In the genomic region with DNA sequence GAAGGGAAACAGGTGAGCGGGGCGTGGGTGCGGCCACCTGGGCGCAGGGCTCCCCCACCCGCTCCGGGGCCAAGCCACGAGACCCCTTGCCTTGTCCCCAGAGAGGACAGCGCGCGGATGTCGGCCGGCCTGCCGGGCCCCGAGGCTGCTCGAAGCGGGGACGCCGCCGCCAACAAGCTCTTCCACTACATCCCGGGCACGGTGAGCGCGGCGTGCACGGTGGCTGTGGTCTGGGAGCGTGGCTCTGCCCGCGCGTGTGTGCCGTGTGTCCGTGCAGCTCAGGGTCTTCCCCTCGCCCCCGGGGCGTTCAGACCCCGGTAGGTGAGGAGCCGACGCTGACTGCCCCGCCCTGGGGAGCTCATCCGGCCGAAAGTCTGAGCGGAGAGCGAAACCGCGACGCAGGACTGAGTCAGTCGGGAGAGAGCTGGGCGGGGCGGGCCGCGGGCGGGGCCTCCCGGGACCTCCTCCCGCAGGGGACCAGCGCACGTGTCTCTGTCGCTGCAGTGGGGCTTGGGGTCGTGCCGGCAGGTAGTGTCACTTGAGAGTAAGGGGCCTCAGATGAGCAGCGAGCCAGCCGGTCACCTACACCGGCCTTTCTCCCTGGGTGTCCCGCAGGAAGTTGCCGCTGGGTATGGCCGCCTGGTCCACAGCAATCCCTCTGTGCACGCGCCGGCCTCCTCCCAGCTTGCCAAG, we compare ENCODE assay signal across 8 cellular contexts. TPM values are rescaled to one million over a fixed set of nuclear protein-coding genes. Genes with fewer than 3 reads are reported as not detected.
DNase-seq lines count a peak whose midpoint lies in the region; ATAC-seq, FAIRE-seq and TF ChIP-seq lines count a peak whose summit lies in the region.

No MANE protein-coding gene starts in this region.

- H3K4me3 ChIP-seq in bronchial epithelial cell (ENCODE audit: low read depth, low read length) = peak overlapping the region; percentile 99

- peaks cover 13% of the 10 kb centered on the region for H3K36me3 ChIP-seq in bronchial epithelial cell (ENCODE audit: control insufficient read depth, insufficient read depth, low read length)

- peaks cover 40% of the 10 kb centered on the region for H3K27me3 Mint-ChIP-seq in WTC11 (ENCODE audit: low read depth)

- H3K4me3 Mint-ChIP-seq in WTC11 = peak overlapping the region; percentile 62

- H3K36me3 Mint-ChIP-seq in WTC11 = 0 out of 2 replicates have a peak, but pooled peaks cover 2% of the 10 kb centered on the region

- no peaks in the 10 kb centered on the region; the same call in 1 of the 2 replicates for H3K9me3 Mint-ChIP-seq in WTC11

- no peak overlapping the region for H3K27ac Mint-ChIP-seq in WTC11

- DNase-seq in AG08396 (ENCODE audit: low spot score) = peak; percentile 94
- DNase-seq in GM19239 (ENCODE audit: insufficient read length, low spot score) = peak; percentile 98
- peak; percentile 71 for DNase-seq in HT1080 (ENCODE audit: low read depth)
- peak; percentile 69 for DNase-seq in WTC11 (ENCODE audit: low spot score)
- DNase-seq in bronchial epithelial cell (ENCODE audit: low read depth) = peak; percentile 70
- DNase-seq in left kidney (ENCODE audit: low read depth, low spot score) = peak; percentile 57
- DNase-seq in stimulated activated CD4-positive, alpha-beta T cell treated with anti-CD3 and anti-CD28 coated beads, Interleukin-4, amount 100 ng/mL, for 1 hour = peak; percentile 91

- FAIRE-seq in GM19239 (lab: Jason Lieb, UNC) (peak; percentile 91), bronchial epithelial cell (lab: Jason Lieb, UNC) (no peak)

- no peaks in the 10 kb centered on the region for H3K4me1 Mint-ChIP-seq in WTC11

- no peak for TF ChIP-seq CTCF in WTC11 (IDR thresholded peaks at IDR 0.05)
- TF ChIP-seq CTCF in bronchial epithelial cell (IDR thresholded peaks at IDR 0.05; ENCODE audit: insufficient read depth, low read length, severe bottlenecking) = no peak

- CTCF ChIA-PET in WTC11 (lab: Charles Lee) = interaction anchor here (0.8 to 2.3 kb wide), 14 partner anchors 9 to 325 kb away, joined by 3 to 21 read pairs (median 5); a partner anchor contains a TSS

- no peaks in the 10 kb centered on the region for H3K27me3 ChIP-seq in bronchial epithelial cell (ENCODE audit: control insufficient read depth, insufficient read depth, low read length)

- ATAC-seq in WTC11 = peak; percentile 46
- no peak for ATAC-seq in HG03565 (IDR thresholded peaks at IDR 0.05; ENCODE audit: unreplicated experiment)

- POLR2A ChIA-PET in WTC11 (lab: Charles Lee) = interaction anchor here (0.7 to 1.2 kb wide), 2 partner anchors 73 to 95 kb away, joined by 3 to 4 read pairs; no protein-coding TSS in a partner anchor

TF ChIP-seq in WTC11, 78 proteins besides CTCF, POLR2A, EP300 and RAD21 (continues in another document):
- TF ChIP-seq ZNF232 (CRISPR knock-in tag; IDR thresholded peaks at IDR 0.05) (no peak), PRRX2 (CRISPR knock-in tag; IDR thresholded peaks at IDR 0.05) (no peak), FOXJ3 (CRISPR knock-in tag; IDR thresholded peaks at IDR 0.05; ENCODE audit: borderline replicate concordance) (no peak), ETV6 (CRISPR knock-in tag; IDR thresholded peaks at IDR 0.05) (0 out of 2 replicates have a peak, but pooled peaks have one; percentile 55), FOXK1 (CRISPR knock-in tag; IDR thresholded peaks at IDR 0.05) (peak; percentile 58; the same call in 1 of the 2 replicates), FOXP1 (CRISPR knock-in tag; IDR thresholded peaks at IDR 0.05; ENCODE audit: borderline replicate concordance) (0 out of 2 replicates have a peak, but pooled peaks have one; percentile 13), ESRRA (CRISPR knock-in tag; IDR thresholded peaks at IDR 0.05; ENCODE audit: borderline replicate concordance) (no peak), GABPB1 (CRISPR knock-in tag; IDR thresholded peaks at IDR 0.05) (peak; percentile 55)
- TF ChIP-seq, protein P1, sequence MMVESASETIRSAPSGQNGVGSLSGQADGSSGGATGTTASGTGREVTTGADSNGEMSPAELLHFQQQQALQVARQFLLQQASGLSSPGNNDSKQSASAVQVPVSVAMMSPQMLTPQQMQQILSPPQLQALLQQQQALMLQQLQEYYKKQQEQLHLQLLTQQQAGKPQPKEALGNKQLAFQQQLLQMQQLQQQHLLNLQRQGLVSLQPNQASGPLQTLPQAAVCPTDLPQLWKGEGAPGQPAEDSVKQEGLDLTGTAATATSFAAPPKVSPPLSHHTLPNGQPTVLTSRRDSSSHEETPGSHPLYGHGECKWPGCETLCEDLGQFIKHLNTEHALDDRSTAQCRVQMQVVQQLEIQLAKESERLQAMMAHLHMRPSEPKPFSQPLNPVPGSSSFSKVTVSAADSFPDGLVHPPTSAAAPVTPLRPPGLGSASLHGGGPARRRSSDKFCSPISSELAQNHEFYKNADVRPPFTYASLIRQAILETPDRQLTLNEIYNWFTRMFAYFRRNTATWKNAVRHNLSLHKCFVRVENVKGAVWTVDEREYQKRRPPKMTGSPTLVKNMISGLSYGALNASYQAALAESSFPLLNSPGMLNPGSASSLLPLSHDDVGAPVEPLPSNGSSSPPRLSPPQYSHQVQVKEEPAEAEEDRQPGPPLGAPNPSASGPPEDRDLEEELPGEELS (CRISPR knock-in tag; IDR thresholded peaks at IDR 0.05) = 0 out of 2 replicates have a peak, but pooled peaks have one; percentile 23
- TF ChIP-seq, protein P2, sequence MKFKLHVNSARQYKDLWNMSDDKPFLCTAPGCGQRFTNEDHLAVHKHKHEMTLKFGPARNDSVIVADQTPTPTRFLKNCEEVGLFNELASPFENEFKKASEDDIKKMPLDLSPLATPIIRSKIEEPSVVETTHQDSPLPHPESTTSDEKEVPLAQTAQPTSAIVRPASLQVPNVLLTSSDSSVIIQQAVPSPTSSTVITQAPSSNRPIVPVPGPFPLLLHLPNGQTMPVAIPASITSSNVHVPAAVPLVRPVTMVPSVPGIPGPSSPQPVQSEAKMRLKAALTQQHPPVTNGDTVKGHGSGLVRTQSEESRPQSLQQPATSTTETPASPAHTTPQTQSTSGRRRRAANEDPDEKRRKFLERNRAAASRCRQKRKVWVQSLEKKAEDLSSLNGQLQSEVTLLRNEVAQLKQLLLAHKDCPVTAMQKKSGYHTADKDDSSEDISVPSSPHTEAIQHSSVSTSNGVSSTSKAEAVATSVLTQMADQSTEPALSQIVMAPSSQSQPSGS (CRISPR knock-in tag; IDR thresholded peaks at IDR 0.05; ENCODE audit: borderline replicate concordance, low read depth) = no peak
- TF ChIP-seq, protein P3, sequence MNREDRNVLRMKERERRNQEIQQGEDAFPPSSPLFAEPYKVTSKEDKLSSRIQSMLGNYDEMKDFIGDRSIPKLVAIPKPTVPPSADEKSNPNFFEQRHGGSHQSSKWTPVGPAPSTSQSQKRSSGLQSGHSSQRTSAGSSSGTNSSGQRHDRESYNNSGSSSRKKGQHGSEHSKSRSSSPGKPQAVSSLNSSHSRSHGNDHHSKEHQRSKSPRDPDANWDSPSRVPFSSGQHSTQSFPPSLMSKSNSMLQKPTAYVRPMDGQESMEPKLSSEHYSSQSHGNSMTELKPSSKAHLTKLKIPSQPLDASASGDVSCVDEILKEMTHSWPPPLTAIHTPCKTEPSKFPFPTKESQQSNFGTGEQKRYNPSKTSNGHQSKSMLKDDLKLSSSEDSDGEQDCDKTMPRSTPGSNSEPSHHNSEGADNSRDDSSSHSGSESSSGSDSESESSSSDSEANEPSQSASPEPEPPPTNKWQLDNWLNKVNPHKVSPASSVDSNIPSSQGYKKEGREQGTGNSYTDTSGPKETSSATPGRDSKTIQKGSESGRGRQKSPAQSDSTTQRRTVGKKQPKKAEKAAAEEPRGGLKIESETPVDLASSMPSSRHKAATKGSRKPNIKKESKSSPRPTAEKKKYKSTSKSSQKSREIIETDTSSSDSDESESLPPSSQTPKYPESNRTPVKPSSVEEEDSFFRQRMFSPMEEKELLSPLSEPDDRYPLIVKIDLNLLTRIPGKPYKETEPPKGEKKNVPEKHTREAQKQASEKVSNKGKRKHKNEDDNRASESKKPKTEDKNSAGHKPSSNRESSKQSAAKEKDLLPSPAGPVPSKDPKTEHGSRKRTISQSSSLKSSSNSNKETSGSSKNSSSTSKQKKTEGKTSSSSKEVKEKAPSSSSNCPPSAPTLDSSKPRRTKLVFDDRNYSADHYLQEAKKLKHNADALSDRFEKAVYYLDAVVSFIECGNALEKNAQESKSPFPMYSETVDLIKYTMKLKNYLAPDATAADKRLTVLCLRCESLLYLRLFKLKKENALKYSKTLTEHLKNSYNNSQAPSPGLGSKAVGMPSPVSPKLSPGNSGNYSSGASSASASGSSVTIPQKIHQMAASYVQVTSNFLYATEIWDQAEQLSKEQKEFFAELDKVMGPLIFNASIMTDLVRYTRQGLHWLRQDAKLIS (CRISPR knock-in tag; IDR thresholded peaks at IDR 0.05; ENCODE audit: borderline replicate concordance) = no peak

RNA-seq across cellular contexts. Expression of a gene that starts 0.5 kb away (rescaled TPM):
- total RNA-seq in HT1080 (2014; rRNA removed; shearing (Covaris generic)) = 2.5 and 3.3 TPM in 2 replicates
- 5.1 and 5.9 TPM in 2 replicates for polyA plus RNA-seq in HT1080 (2015; cell fraction: cytosol; rRNA removed)
- 23.1 and 26.8 TPM in 2 replicates for polyA plus RNA-seq in HT1080 (2015; cell fraction: nucleus; rRNA removed)
- total RNA-seq in WTC11 (2021) (2.9 to 3.4 TPM (median 3.0 TPM) in 3 replicates), bronchial epithelial cell (1.6 and 5.4 TPM in 2 replicates)

RNA-seq across cellular contexts. Expression of a gene that starts 6.4 kb away (rescaled TPM):
- total RNA-seq in HT1080 (2014; rRNA removed; shearing (Covaris generic)) = 10.7 and 12.6 TPM in 2 replicates
- 6.6 and 8.4 TPM in 2 replicates for polyA plus RNA-seq in HT1080 (2015; cell fraction: cytosol; rRNA removed)
- 172 and 183 TPM in 2 replicates for polyA plus RNA-seq in HT1080 (2015; cell fraction: nucleus; rRNA removed)
- total RNA-seq in WTC11 (2021) (46.2 to 66.9 TPM (median 47.2 TPM) in 3 replicates), bronchial epithelial cell (4.5 and 6.8 TPM in 2 replicates)

RNA-seq across cellular contexts. Expression of a gene that starts 7.7 kb away (rescaled TPM):
- 312 and 330 TPM in 2 replicates for total RNA-seq in HT1080 (2014; rRNA removed; shearing (Covaris generic))
- polyA plus RNA-seq in HT1080 (2015; cell fraction: cytosol; rRNA removed) = 156 and 162 TPM in 2 replicates
- polyA plus RNA-seq in HT1080 (2015; cell fraction: nucleus; rRNA removed) = 331 and 348 TPM in 2 replicates
- total RNA-seq in WTC11 (2021) (149 to 182 TPM (median 150 TPM) in 3 replicates), bronchial epithelial cell (116 and 128 TPM in 2 replicates)

RNA-seq across cellular contexts. Expression of a gene that starts 15.1 kb away (rescaled TPM):
- total RNA-seq in HT1080 (2014; rRNA removed; shearing (Covaris generic)) = 0.50 TPM in 1 of 2 replicates, not detected in the other
- polyA plus RNA-seq in HT1080 (2015; cell fraction: cytosol; rRNA removed) = not detected in 2 replicates
- 0.18 TPM in 1 of 2 replicates, not detected in the other for polyA plus RNA-seq in HT1080 (2015; cell fraction: nucleus; rRNA removed)
- total RNA-seq in WTC11 (2021) (not detected in 3 replicates), bronchial epithelial cell (under 0.01 TPM in 1 of 2 replicates, not detected in the other)

RNA-seq across cellular contexts. Expression of a gene that starts 33.1 kb away (rescaled TPM):
- total RNA-seq in HT1080 (2014; rRNA removed; shearing (Covaris generic)) = 3.5 and 7.6 TPM in 2 replicates
- 7.6 and 10.6 TPM in 2 replicates for polyA plus RNA-seq in HT1080 (2015; cell fraction: cytosol; rRNA removed)
- 20.1 and 28.9 TPM in 2 replicates for polyA plus RNA-seq in HT1080 (2015; cell fraction: nucleus; rRNA removed)
- total RNA-seq in WTC11 (2021) (4.5 to 10.7 TPM (median 8.3 TPM) in 3 replicates), bronchial epithelial cell (42.6 and 83.5 TPM in 2 replicates)
